35 cellular contexts compared by ENCODE assay signal in the genomic region with DNA sequence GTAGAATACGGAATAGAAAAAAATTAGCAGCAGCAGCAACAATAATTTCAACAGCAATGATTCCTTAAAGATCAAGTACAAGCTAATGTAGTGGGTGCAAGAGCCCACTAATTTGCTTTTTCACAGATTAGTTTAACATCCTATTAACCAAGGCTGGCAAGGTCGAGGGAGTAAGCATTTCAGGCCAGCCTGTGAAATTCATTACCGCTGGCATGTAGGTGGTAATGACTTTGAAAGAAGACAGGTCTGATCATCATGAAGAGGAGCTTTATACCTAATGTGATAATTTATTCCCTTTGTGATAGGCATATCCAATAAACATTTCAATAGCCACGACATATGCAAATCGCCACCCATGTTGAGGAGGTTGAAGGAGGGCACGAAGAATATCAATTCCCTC.
"Had no signal": no experiment of that assay in that cellular context is flagged by ENCODE, and none has a peak within 500 bp of the region (broad histone marks: within the 10 kb centered on the region; RNA-seq: fewer than 3 reads in every experiment).

No MANE protein-coding gene starts in this region.

- H3K36me3 Mint-ChIP-seq: activated CD4-positive, alpha-beta memory T cell treated with anti-CD3 and anti-CD28 coated beads for 36 hours; activated naive CD4-positive, alpha-beta T cell treated with anti-CD3 and anti-CD28 coated beads, Interleukin-2, amount 10 ng/mL, durations not matched to agents 7 days and 5 days had no signal

- DNase-seq: activated B cell treated with CpG ODN at 0.5 μM for 24 hours; activated CD4-positive, alpha-beta memory T cell treated with anti-CD3 and anti-CD28 coated beads for 36 hours; activated CD4-positive, alpha-beta T cell treated with anti-CD3 and anti-CD28 coated beads for 4 hours; activated CD4-positive, alpha-beta T cell treated with anti-CD3 and anti-CD28 coated beads, Interleukin-2, amount 10 ng/mL, durations not matched to agents 24 days and 14 days; activated CD4-positive, alpha-beta T cell treated with anti-CD3 and anti-CD28 coated beads, Interleukin-2, amount 50 U/mL, for 1 hour; activated CD4-positive, alpha-beta T cell treated with anti-CD3 and anti-CD28 coated beads, Interleukin-2, amount 50 U/mL, for 4 hours; activated CD4-positive, CD25-positive, alpha-beta regulatory T cell treated with anti-CD3 and anti-CD28 coated beads, Interleukin-2, amount 50 U/mL, for 72 hours; activated CD8-positive, alpha-beta memory T cell treated with anti-CD3 and anti-CD28 coated beads, Interleukin-2, amount 50 U/mL, for 4 hours; activated CD8-positive, alpha-beta T cell treated with anti-CD3 and anti-CD28 coated beads for 36 hours; activated effector memory CD4-positive, alpha-beta T cell treated with Interleukin-2 at 50 U/mL for 16 hours; activated gamma-delta T cell; activated naive CD4-positive, alpha-beta T cell treated with anti-CD3 and anti-CD28 coated beads, Interleukin-2, amount 10 ng/mL, durations not matched to agents 7 days and 5 days; activated naive CD4-positive, alpha-beta T cell treated with Interleukin-2 at 50 U/mL for 16 hours; activated naive CD8-positive, alpha-beta T cell treated with anti-CD3 and anti-CD28 coated beads, Interleukin-2, amount 10 ng/mL, durations not matched to agents 7 days and 5 days; activated naive CD8-positive, alpha-beta T cell treated with anti-CD3 and anti-CD28 coated beads, Interleukin-2, amount 50 U/mL, for 24 hours; activated T-cell treated with anti-CD3 and anti-CD28 coated beads for 4 hours; activated T-cell treated with anti-CD3 and anti-CD28 coated beads, Interleukin-2, amount 50 U/mL, for 1 hour; activated T-cell treated with anti-CD3 and anti-CD28 coated beads, Interleukin-2, amount 50 U/mL, for 4 hours; activated T-cell treated with anti-CD3 and anti-CD28 coated beads, Interleukin-2, amount 50 U/mL, for 72 hours; amniotic stem cell; aorta; body of pancreas; brain microvascular endothelial cell; central memory CD4-positive, alpha-beta T cell; T-helper 1 cell; T-helper 2 cell; T-helper 9 cell had no signal

- H3K27me3 Mint-ChIP-seq: activated B cell treated with CpG ODN at 0.5 μM for 24 hours; activated CD4-positive, alpha-beta memory T cell treated with anti-CD3 and anti-CD28 coated beads for 36 hours; activated CD4-positive, alpha-beta T cell treated with anti-CD3 and anti-CD28 coated beads, Interleukin-2, amount 10 ng/mL, durations not matched to agents 24 days and 14 days; activated CD8-positive, alpha-beta T cell treated with anti-CD3 and anti-CD28 coated beads for 36 hours; activated naive CD4-positive, alpha-beta T cell treated with anti-CD3 and anti-CD28 coated beads, Interleukin-2, amount 50 U/mL, for 24 hours; activated naive CD8-positive, alpha-beta T cell; activated naive CD8-positive, alpha-beta T cell treated with anti-CD3 and anti-CD28 coated beads, Interleukin-2, amount 10 ng/mL, durations not matched to agents 7 days and 5 days; activated naive CD8-positive, alpha-beta T cell treated with anti-CD3 and anti-CD28 coated beads, Interleukin-2, amount 50 U/mL, for 24 hours had no signal

- H3K4me3 Mint-ChIP-seq: activated B cell treated with CpG ODN at 0.5 μM for 24 hours; activated CD4-positive, alpha-beta memory T cell treated with anti-CD3 and anti-CD28 coated beads for 36 hours; activated CD4-positive, alpha-beta T cell treated with anti-CD3 and anti-CD28 coated beads, Interleukin-2, amount 10 ng/mL, durations not matched to agents 24 days and 14 days; activated CD8-positive, alpha-beta T cell treated with anti-CD3 and anti-CD28 coated beads for 36 hours; activated naive CD4-positive, alpha-beta T cell treated with anti-CD3 and anti-CD28 coated beads, Interleukin-2, amount 10 ng/mL, durations not matched to agents 7 days and 5 days; activated naive CD4-positive, alpha-beta T cell treated with anti-CD3 and anti-CD28 coated beads, Interleukin-2, amount 50 U/mL, for 24 hours; activated naive CD8-positive, alpha-beta T cell; activated naive CD8-positive, alpha-beta T cell treated with anti-CD3 and anti-CD28 coated beads, Interleukin-2, amount 10 ng/mL, durations not matched to agents 7 days and 5 days; activated naive CD8-positive, alpha-beta T cell treated with anti-CD3 and anti-CD28 coated beads, Interleukin-2, amount 50 U/mL, for 24 hours; activated T-cell treated with anti-CD3 and anti-CD28 coated beads, Interleukin-2, amount 50 U/mL, for 4 hours; activated T-cell treated with anti-CD3 and anti-CD28 coated beads, Interleukin-2, amount 50 U/mL, for 72 hours; activated T-helper 1 cell treated with anti-CD3 and anti-CD28 coated beads, Interleukin-12 subunit alpha, Interleukin-12 subunit beta, Interleukin-2, Interleukin-4 antibody, amounts not matched to agents 30 ng/mL and 10 ng/mL and 1 ng/mL, durations not matched to agents 14 hours and 24 hours and 36 hours; T-helper 1 cell treated with Interleukin-12 subunit alpha and Interleukin-12 subunit beta and Interleukin-4 antibody, amounts not matched to agents 30 μg/mL and 1 μg/mL, for 36 hours; T-helper 2 cell treated with Interferon-gamma antibody and Interleukin-4, amounts not matched to agents 5 μg/mL and 100 μg/mL, for 36 hours had no signal

- H3K27ac ChIP-seq: body of pancreas, brain microvascular endothelial cell, breast epithelium, VCaP had no signal

- H3K27me3 ChIP-seq: body of pancreas, brain microvascular endothelial cell, breast epithelium had no signal

- H3K4me1 ChIP-seq: breast epithelium had no signal

- H3K9me3 Mint-ChIP-seq: activated B cell treated with CpG ODN at 0.5 μM for 24 hours; activated CD4-positive, alpha-beta memory T cell treated with anti-CD3 and anti-CD28 coated beads for 36 hours; activated CD4-positive, alpha-beta T cell treated with anti-CD3 and anti-CD28 coated beads, Interleukin-2, amount 10 ng/mL, durations not matched to agents 24 days and 14 days; activated CD8-positive, alpha-beta T cell treated with anti-CD3 and anti-CD28 coated beads for 36 hours; activated naive CD4-positive, alpha-beta T cell treated with anti-CD3 and anti-CD28 coated beads, Interleukin-2, amount 10 ng/mL, durations not matched to agents 7 days and 5 days; activated naive CD4-positive, alpha-beta T cell treated with anti-CD3 and anti-CD28 coated beads, Interleukin-2, amount 50 U/mL, for 24 hours; activated naive CD8-positive, alpha-beta T cell treated with anti-CD3 and anti-CD28 coated beads, Interleukin-2, amount 10 ng/mL, durations not matched to agents 7 days and 5 days; activated naive CD8-positive, alpha-beta T cell treated with anti-CD3 and anti-CD28 coated beads, Interleukin-2, amount 50 U/mL, for 24 hours; activated T-cell treated with anti-CD3 and anti-CD28 coated beads, Interleukin-2, amount 50 U/mL, for 4 hours; activated T-cell treated with anti-CD3 and anti-CD28 coated beads, Interleukin-2, amount 50 U/mL, for 72 hours; activated T-helper 1 cell treated with anti-CD3 and anti-CD28 coated beads, Interleukin-12 subunit alpha, Interleukin-12 subunit beta, Interleukin-2, Interleukin-4 antibody, amounts not matched to agents 30 ng/mL and 10 ng/mL and 1 ng/mL, durations not matched to agents 14 hours and 24 hours and 36 hours; activated T-helper 2 cell treated with anti-CD3 and anti-CD28 coated beads, Interferon-gamma antibody, Interleukin-2, Interleukin-4, amounts not matched to agents 10 μg/mL and 5 μg/mL and 100 μg/mL, durations not matched to agents 14 hours and 24 hours and 36 hours; T-helper 1 cell treated with Interleukin-12 subunit alpha and Interleukin-12 subunit beta and Interleukin-4 antibody, amounts not matched to agents 30 μg/mL and 1 μg/mL, for 36 hours; T-helper 2 cell treated with Interferon-gamma antibody and Interleukin-4, amounts not matched to agents 5 μg/mL and 100 μg/mL, for 36 hours had no signal

- H3K4me3 ChIP-seq: body of pancreas, breast epithelium had no signal

- H3K27ac Mint-ChIP-seq: activated B cell treated with CpG ODN at 0.5 μM for 24 hours; activated CD4-positive, alpha-beta memory T cell treated with anti-CD3 and anti-CD28 coated beads for 36 hours; activated CD4-positive, alpha-beta T cell treated with anti-CD3 and anti-CD28 coated beads, Interleukin-2, amount 10 ng/mL, durations not matched to agents 24 days and 14 days; activated CD8-positive, alpha-beta T cell treated with anti-CD3 and anti-CD28 coated beads for 36 hours; activated naive CD4-positive, alpha-beta T cell treated with anti-CD3 and anti-CD28 coated beads, Interleukin-2, amount 10 ng/mL, durations not matched to agents 7 days and 5 days; activated naive CD4-positive, alpha-beta T cell treated with anti-CD3 and anti-CD28 coated beads, Interleukin-2, amount 50 U/mL, for 24 hours; activated naive CD8-positive, alpha-beta T cell; activated naive CD8-positive, alpha-beta T cell treated with anti-CD3 and anti-CD28 coated beads, Interleukin-2, amount 50 U/mL, for 24 hours; activated T-cell treated with anti-CD3 and anti-CD28 coated beads, Interleukin-2, amount 50 U/mL, for 72 hours; activated T-helper 1 cell treated with anti-CD3 and anti-CD28 coated beads, Interleukin-12 subunit alpha, Interleukin-12 subunit beta, Interleukin-2, Interleukin-4 antibody, amounts not matched to agents 30 ng/mL and 10 ng/mL and 1 ng/mL, durations not matched to agents 14 hours and 24 hours and 36 hours; activated T-helper 2 cell treated with anti-CD3 and anti-CD28 coated beads, Interferon-gamma antibody, Interleukin-2, Interleukin-4, amounts not matched to agents 10 μg/mL and 5 μg/mL and 100 μg/mL, durations not matched to agents 14 hours and 24 hours and 36 hours; T-helper 1 cell treated with Interleukin-12 subunit alpha and Interleukin-12 subunit beta and Interleukin-4 antibody, amounts not matched to agents 30 μg/mL and 1 μg/mL, for 36 hours; T-helper 2 cell treated with Interferon-gamma antibody and Interleukin-4, amounts not matched to agents 5 μg/mL and 100 μg/mL, for 36 hours had no signal

- H3K36me3 ChIP-seq: brain microvascular endothelial cell, breast epithelium had no signal

- H3K9me3 ChIP-seq: body of pancreas, breast epithelium had no signal
